ENCODE assay signal across 22 cellular contexts in genomic region chr3:6351752-6352151, GRCh38.
A peak's percentile ranks its signal among the peaks of the same experiment; 100 is the strongest.
DNase-seq lines count a peak whose midpoint lies in the region; ATAC-seq, FAIRE-seq and TF ChIP-seq lines count a peak whose summit lies in the region.
"Had no signal": no experiment of that assay in that cellular context is flagged by ENCODE, and none has a peak within 500 bp of the region (broad histone marks: within the 10 kb centered on the region; RNA-seq: fewer than 3 reads in every experiment).

No MANE protein-coding gene starts in this region.

- no peak overlapping the region for H2BK15ac ChIP-seq in H1 (ENCODE audit: low read length)

- H3K4me2 ChIP-seq in OCI-LY3 (ENCODE audit: low read length) (0 out of 2 replicates have a peak overlapping the region, but pooled peaks have one; percentile 1), H1 (ENCODE audit: insufficient read depth in 1 of 2, low read depth in 2 of 2, low read length in 2 of 2) (no peak overlapping the region)
- H3K4me2 ChIP-seq: BLaER1 treated with 17β-estradiol and CSF1 and Interleukin-3, amounts not matched to agents 10 nM and 100 nM had no signal

- H4K20me1 ChIP-seq in OCI-LY3 (ENCODE audit: insufficient read depth, low read length) (no peaks in the 10 kb centered on the region), H1 (replicated peaks in 1 of 2; ENCODE audit: control insufficient read depth in 1 of 2, insufficient read depth in 2 of 2, low read length in 2 of 2) (no peaks in the 10 kb centered on the region)
- H4K20me1 ChIP-seq: BLaER1 treated with 17β-estradiol and CSF1 and Interleukin-3, amounts not matched to agents 10 nM and 100 nM had no signal

- H2BK12ac ChIP-seq in H1 (ENCODE audit: low read depth, low read length) = no peak overlapping the region

- no peak for TF ChIP-seq POLR2A in H1 (IDR thresholded peaks at IDR 0.05; ENCODE audit: control extremely low read depth in 1 of 2, low read depth in 2 of 2, low read length in 2 of 2)

- no peak overlapping the region for H3K56ac ChIP-seq in H1 (replicated peaks; ENCODE audit: insufficient read length, low read depth, low read length)

- H3K27me3 Mint-ChIP-seq in progenitor cell of endocrine pancreas (no peaks in the 10 kb centered on the region), WTC11 (ENCODE audit: low read depth) (no peaks in the 10 kb centered on the region)
- H3K27me3 Mint-ChIP-seq: CD4-positive, alpha-beta T cell had no signal

- no TSS peak for BruUV-seq in A673 (replicated peaks; lab: Mats Ljungman, UMichigan)

- no peak overlapping the region for H3K23ac ChIP-seq in H1 (ENCODE audit: insufficient read length)

- no peaks in the 10 kb centered on the region for H3K27me3 ChIP-seq in OCI-LY3 (ENCODE audit: low read depth, low read length)
- H3K27me3 ChIP-seq in H1 (replicated peaks in 1 of 4; ENCODE audit: control insufficient read depth in 3 of 4, extremely low read depth in 1 of 4, insufficient read depth in 3 of 4, low read length in 3 of 4) = no peaks in the 10 kb centered on the region
- no peaks in the 10 kb centered on the region for H3K27me3 ChIP-seq in A673 (replicated peaks; ENCODE audit: insufficient read depth, low read depth, low read length, poor library complexity)
- H3K27me3 ChIP-seq: BLaER1 treated with 17β-estradiol and CSF1 and Interleukin-3, amounts not matched to agents 10 nM and 100 nM; MG63; Peyer's patch had no signal

- H3K14ac ChIP-seq in H1 (ENCODE audit: insufficient read length) = no peak overlapping the region

- CTCF ChIA-PET in H1 (lab: Charles Lee; ENCODE audit: partially characterized antibody) = no interaction called here
- CTCF ChIA-PET in A673 (lab: Charles Lee) = no interaction called here
- CTCF ChIA-PET in WTC11 (lab: Charles Lee) = no interaction called here

- H3K23me2 ChIP-seq in H1 (ENCODE audit: low read depth, low read length) = no peaks in the 10 kb centered on the region

- H2AK5ac ChIP-seq in H1 (ENCODE audit: low read depth, low read length) = no peak overlapping the region

- no peak for DNase-seq in H1 (ENCODE audit: low read depth in 1 of 2, low spot score in 2 of 2)
- no peak for DNase-seq in progenitor cell of endocrine pancreas (ENCODE audit: low spot score, unreplicated experiment)
- DNase-seq in KBM-7 = no peak
- no peak for DNase-seq in A673 (ENCODE audit: low spot score)
- DNase-seq in WTC11 (ENCODE audit: low spot score) = no peak
- DNase-seq: AML-193; CD4-positive, alpha-beta T cell; COR-L47; DMS79; EL; GDM1; H7; MG63; NCI-H2029; NCI-H446 treated with DMSO at 0.1 percent for 48 hours; NCI-H526; Peyer's patch; SHP77 treated with DMSO at 0.1 percent for 48 hours had no signal

- in situ Hi-C loops in KBM-7 (cut with MboI; ENCODE audit: low pct_unique_long_range_greater_than_20kb, low sequenced_read_pairs) = no loop called here

- POLR2A ChIA-PET in H1 (lab: Charles Lee; ENCODE audit: partially characterized antibody) = no interaction called here
- POLR2A ChIA-PET in A673 (lab: Charles Lee; ENCODE audit: low non-redundant PET) = no interaction called here
- POLR2A ChIA-PET in WTC11 (lab: Charles Lee) = no interaction called here

- no peak overlapping the region for H2BK5ac ChIP-seq in H1 (ENCODE audit: low read depth, low read length)

- H3K79me2 ChIP-seq in OCI-LY3 (ENCODE audit: low read length) (no peaks in the 10 kb centered on the region), H1 (ENCODE audit: control insufficient read depth in 1 of 2, insufficient read depth in 2 of 2, low read length in 2 of 2) (no peaks in the 10 kb centered on the region)

- TF ChIP-seq CTCF in OCI-LY3 (IDR thresholded peaks at IDR 0.05; ENCODE audit: low read depth, low read length) (no peak), H1 (IDR thresholded peaks at IDR 0.05; ENCODE audit: control extremely low read depth in 1 of 3, insufficient read depth in 1 of 3, low read depth in 1 of 3, low read length in 3 of 3) (no peak), progenitor cell of endocrine pancreas (IDR thresholded peaks at IDR 0.05; ENCODE audit: unreplicated experiment) (no peak), A673 (conservative IDR thresholded peaks at IDR 0.05; ENCODE audit: low read depth, low read length) (no peak), WTC11 (IDR thresholded peaks at IDR 0.05) (no peak)

- H3K4me3 Mint-ChIP-seq in progenitor cell of endocrine pancreas (ENCODE audit: low read depth) (no peak overlapping the region), WTC11 (no peak overlapping the region)
- H3K4me3 Mint-ChIP-seq: CD4-positive, alpha-beta T cell had no signal

- H3K9me3 Mint-ChIP-seq in progenitor cell of endocrine pancreas (ENCODE audit: low read depth) (no peaks in the 10 kb centered on the region), WTC11 (peaks cover 41% of the 10 kb centered on the region)

- TF ChIP-seq EP300 in H1 (IDR thresholded peaks at IDR 0.05; ENCODE audit: borderline replicate concordance in 1 of 2, low read depth in 2 of 2, low read length in 2 of 2) = no peak

- H4K91ac ChIP-seq in H1 (replicated peaks; ENCODE audit: insufficient read length, low read length) = no peak overlapping the region

- no peaks in the 10 kb centered on the region for H3K4me1 Mint-ChIP-seq in progenitor cell of endocrine pancreas (ENCODE audit: low read depth)
- H3K4me1 Mint-ChIP-seq in WTC11 = no peaks in the 10 kb centered on the region

- H2BK120ac ChIP-seq in H1 (replicated peaks; ENCODE audit: low read depth, low read length) = no peak overlapping the region

- intact Hi-C loops in A673 (cut with micrococcal nuclease; ENCODE audit: unreplicated experiment) = no loop called here

- WGBS in H1 (ENCODE audit: extremely low coverage in 1 of 2, insufficient coverage in 1 of 2, insufficient read length in 1 of 2, insufficient replicate concordance in 2 of 2, low coverage in 1 of 2, low lambda C conversion rate in 2 of 2, missing lambda C conversion rate in 1 of 2), 2 experiments = 96% methylated on average over 3 of the region's 3 CpGs; no CpG with 5 or more reads in 1 of the 2 experiments

- H4K5ac ChIP-seq in H1 (ENCODE audit: insufficient read length, low read depth, low read length) = no peak overlapping the region

- ATAC-seq in GM18868 (IDR thresholded peaks at IDR 0.05; ENCODE audit: unreplicated experiment) (peak; percentile 59), WTC11 (no peak)
- ATAC-seq: HepG2 had no signal

- H3K18ac ChIP-seq in H1 (ENCODE audit: extremely low read depth, low read length) = no peak overlapping the region

- H3K27ac ChIP-seq in OCI-LY3 (ENCODE audit: low read length) = no peak overlapping the region
- no peak overlapping the region for H3K27ac ChIP-seq in H1 (ENCODE audit: low read depth, low read length)
- no peak overlapping the region for H3K27ac ChIP-seq in A673 (ENCODE audit: low read depth, low read length, poor library complexity, severe bottlenecking)
- H3K27ac ChIP-seq: BLaER1 treated with 17β-estradiol and CSF1 and Interleukin-3, amounts not matched to agents 10 nM and 100 nM; Peyer's patch had no signal

- H2BK20ac ChIP-seq in H1 (ENCODE audit: low read length) = no peak overlapping the region

- no peak for FAIRE-seq in H1 (lab: Jason Lieb, UNC)
- FAIRE-seq: HepG2 had no signal

- H2AFZ ChIP-seq in OCI-LY3 (ENCODE audit: low read depth, low read length) = peak overlapping the region; percentile 14; the same call in 1 of the 2 replicates
- H2AFZ ChIP-seq in H1 (ENCODE audit: low read length) = peak overlapping the region; percentile 31; the same call in 1 of the 2 replicates

- no peak overlapping the region for H3K4ac ChIP-seq in H1 (replicated peaks; ENCODE audit: insufficient read length, low read depth, low read length)

- peaks cover 15% of the 10 kb centered on the region for H3K4me1 ChIP-seq in OCI-LY3 (ENCODE audit: low read length)
- H3K4me1 ChIP-seq in H1 (replicated peaks in 1 of 4; ENCODE audit: control insufficient read depth in 3 of 4, insufficient read depth in 4 of 4, low read length in 3 of 4) = no peaks in the 10 kb centered on the region
- no peaks in the 10 kb centered on the region for H3K4me1 ChIP-seq in A673 (ENCODE audit: insufficient read depth, low read length, poor library complexity, severe bottlenecking)
- H3K4me1 ChIP-seq: BLaER1 treated with 17β-estradiol and CSF1 and Interleukin-3, amounts not matched to agents 10 nM and 100 nM; Peyer's patch had no signal

- H3K9ac ChIP-seq in OCI-LY3 (ENCODE audit: low read length) = no peak overlapping the region
- no peak overlapping the region for H3K9ac ChIP-seq in H1 (replicated peaks in 1 of 4; ENCODE audit: extremely low read depth in 1 of 4, low read depth in 3 of 4, low read length in 3 of 4)
- H3K9ac ChIP-seq: BLaER1 treated with 17β-estradiol and CSF1 and Interleukin-3, amounts not matched to agents 10 nM and 100 nM had no signal

- H3K4me3 ChIP-seq in OCI-LY3 (ENCODE audit: low read length) (no peak overlapping the region), H1 (ENCODE audit: extremely low read depth in 1 of 4, insufficient read depth in 2 of 4, low read depth in 3 of 4, low read length in 4 of 4) (no peak overlapping the region), A673 (ENCODE audit: low read depth, low read length, poor library complexity, severe bottlenecking) (no peak overlapping the region)
- H3K4me3 ChIP-seq: BLaER1 treated with 17β-estradiol and CSF1 and Interleukin-3, amounts not matched to agents 10 nM and 100 nM; MG63; Peyer's patch had no signal

- H3K36me3 Mint-ChIP-seq in progenitor cell of endocrine pancreas (ENCODE audit: insufficient read depth) (no peaks in the 10 kb centered on the region), WTC11 (peaks cover 15% of the 10 kb centered on the region)

- no peak overlapping the region for H4K8ac ChIP-seq in H1 (ENCODE audit: extremely low read depth, insufficient read depth, low read length)

- H3K27ac Mint-ChIP-seq in progenitor cell of endocrine pancreas (peak overlapping the region; percentile 17), WTC11 (no peak overlapping the region)
- H3K27ac Mint-ChIP-seq: CD4-positive, alpha-beta T cell had no signal

- H3K79me1 ChIP-seq in H1 (ENCODE audit: low read depth, low read length) = no peaks in the 10 kb centered on the region

- TF ChIP-seq RAD21 in H1 (IDR thresholded peaks at IDR 0.05 in 1 of 2, conservative IDR thresholded peaks at IDR 0.05 in 1 of 2; ENCODE audit: low read depth in 2 of 2, low read length in 2 of 2) = no peak

- no peaks in the 10 kb centered on the region for H3K36me3 ChIP-seq in OCI-LY3 (replicated peaks; ENCODE audit: low read depth, low read length)
- no peaks in the 10 kb centered on the region for H3K36me3 ChIP-seq in H1 (ENCODE audit: control insufficient read depth in 2 of 4, insufficient read depth in 4 of 4, low read length in 3 of 4)
- H3K36me3 ChIP-seq in A673 (ENCODE audit: insufficient read depth, low read length, poor library complexity, severe bottlenecking) = no peaks in the 10 kb centered on the region
- H3K36me3 ChIP-seq: BLaER1 treated with 17β-estradiol and CSF1 and Interleukin-3, amounts not matched to agents 10 nM and 100 nM; MG63; Peyer's patch had no signal

- H3K9me3 ChIP-seq in OCI-LY3 (ENCODE audit: insufficient read depth, low read length) (no peaks in the 10 kb centered on the region), H1 (ENCODE audit: insufficient read depth in 2 of 2, low read depth in 1 of 2, low read length in 1 of 2) (no peaks in the 10 kb centered on the region), A673 (ENCODE audit: low read depth, low read length, poor library complexity, severe bottlenecking) (no peaks in the 10 kb centered on the region)
- H3K9me3 ChIP-seq: BLaER1 treated with 17β-estradiol and CSF1 and Interleukin-3, amounts not matched to agents 10 nM and 100 nM; MG63; Peyer's patch had no signal

TF ChIP-seq in WTC11, 78 proteins besides CTCF, POLR2A, EP300 and RAD21 (continues in another document):
- no peak for TF ChIP-seq GTF2I (CRISPR knock-in tag; conservative IDR thresholded peaks at IDR 0.05)
